ENCODE assay signal across 18 cellular contexts in the genomic region with DNA sequence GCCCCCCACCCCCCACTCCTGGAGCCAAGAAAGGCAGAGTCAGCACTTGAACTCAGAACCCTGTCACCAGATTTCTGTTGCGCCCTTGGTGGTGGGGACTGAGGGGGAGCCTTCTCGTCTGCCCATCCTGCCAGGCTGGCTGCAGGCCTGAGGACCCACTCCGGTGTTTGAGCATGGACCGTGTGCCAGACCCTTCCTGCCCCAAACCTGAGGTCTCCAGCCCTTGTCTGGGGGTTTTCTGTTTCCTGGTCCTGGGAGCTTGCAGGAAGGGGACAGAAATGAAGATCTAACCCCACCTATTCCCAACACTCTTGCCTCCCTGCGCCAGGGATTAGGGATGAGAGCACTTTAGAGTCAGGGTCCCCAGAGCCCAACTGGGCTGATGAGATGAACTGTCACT.
DNase-seq lines count a peak whose midpoint lies in the region; ATAC-seq and TF ChIP-seq lines count a peak whose summit lies in the region.
"Had no signal": no experiment of that assay in that cellular context is flagged by ENCODE, and none has a peak within 500 bp of the region (broad histone marks: within the 10 kb centered on the region; RNA-seq: fewer than 3 reads in every experiment).

No MANE protein-coding gene starts in this region.

- no peaks in the 10 kb centered on the region for H3K9me3 ChIP-seq in upper lobe of right lung
- H3K9me3 ChIP-seq in breast epithelium: no peaks in the 10 kb centered on the region

- H3K79me2 ChIP-seq in GM23338 (replicated peaks; ENCODE audit: insufficient read depth): no peaks in the 10 kb centered on the region
- H3K79me2 ChIP-seq in mesendoderm (ENCODE audit: control insufficient read depth, insufficient read depth, low read length): no peaks in the 10 kb centered on the region

- no peak overlapping the region for H4K8ac ChIP-seq in mesendoderm (ENCODE audit: low read depth, low read length)

- peak overlapping the region; percentile 49 for H3K56ac ChIP-seq in mesendoderm (ENCODE audit: low read length)

- CTCF ChIA-PET in WTC11 (lab: Charles Lee): interaction anchor here (1.0 to 1.6 kb wide), 4 partner anchors 13 to 363 kb away, joined by 3 to 8 read pairs (median 4); no protein-coding TSS in a partner anchor

- no CpG with 5 or more reads among the region's 5 CpGs for WGBS in mesendoderm (ENCODE audit: extremely low coverage, insufficient coverage, low lambda C conversion rate)

- no peak overlapping the region for H3K18ac ChIP-seq in mesendoderm (ENCODE audit: low read length)

- H3K27me3 ChIP-seq in GM23338 (ENCODE audit: insufficient read depth): no peaks in the 10 kb centered on the region
- no peaks in the 10 kb centered on the region for H3K27me3 ChIP-seq in mesendoderm (ENCODE audit: insufficient read depth, low read length, poor library complexity)
- no peaks in the 10 kb centered on the region for H3K27me3 ChIP-seq in upper lobe of right lung
- no peaks in the 10 kb centered on the region for H3K27me3 ChIP-seq in breast epithelium

- no peaks in the 10 kb centered on the region for H3K79me1 ChIP-seq in mesendoderm (ENCODE audit: low read length)

- H3K27ac ChIP-seq in GM23338 (ENCODE audit: low read depth) (no peak overlapping the region), mesendoderm (ENCODE audit: low read depth, low read length) (no peak overlapping the region), upper lobe of right lung (no peak overlapping the region), breast epithelium (no peak overlapping the region)

- H3K9me2 ChIP-seq in GM23338 (ENCODE audit: insufficient read depth): no peaks in the 10 kb centered on the region

- H3K4me3 Mint-ChIP-seq in GM23338 (no peak overlapping the region), WTC11 (no peak overlapping the region)
- H3K4me3 Mint-ChIP-seq: B cell; CD4-positive, alpha-beta T cell; HFFc6 had no signal

- intact Hi-C loops in upper lobe of right lung (cut with DNase I): no loop called here
- intact Hi-C loops in breast epithelium (cut with DNase I; ENCODE audit: low total_unique reads): no loop called here

- H3K36me3 Mint-ChIP-seq in GM23338 (ENCODE audit: low read depth) (no peaks in the 10 kb centered on the region), WTC11 (no peaks in the 10 kb centered on the region)

- H3K4me3 ChIP-seq in GM23338 (no peak overlapping the region), mesendoderm (ENCODE audit: low read length) (no peak overlapping the region), upper lobe of right lung (no peak overlapping the region), breast epithelium (no peak overlapping the region)
- H3K4me3 ChIP-seq: GM12878 had no signal

- no peak overlapping the region for H2BK15ac ChIP-seq in mesendoderm (replicated peaks; ENCODE audit: low read depth)

- TF ChIP-seq POLR2A in breast epithelium (IDR thresholded peaks at IDR 0.05): no peak

- no peak overlapping the region for H2AK5ac ChIP-seq in mesendoderm (ENCODE audit: low read length)

- H3K27ac Mint-ChIP-seq in GM23338 (peak overlapping the region; percentile 40), WTC11 (peak overlapping the region; percentile 37; the same call in 1 of the 2 replicates)
- H3K27ac Mint-ChIP-seq: B cell; CD4-positive, alpha-beta T cell; HFFc6 had no signal

- no peaks in the 10 kb centered on the region for H3F3A ChIP-seq in GM23338 (replicated peaks; ENCODE audit: low read depth)

- H3K4me1 Mint-ChIP-seq in GM23338 (peaks cover 33% of the 10 kb centered on the region), WTC11 (peaks cover 31% of the 10 kb centered on the region)

- H2BK5ac ChIP-seq in mesendoderm (ENCODE audit: low read length): no peak overlapping the region

- no peak overlapping the region for H3K4me2 ChIP-seq in GM23338
- H3K4me2 ChIP-seq in mesendoderm (ENCODE audit: low read length): no peak overlapping the region

- H3K9me3 Mint-ChIP-seq in GM23338 (no peaks in the 10 kb centered on the region), WTC11 (no peaks in the 10 kb centered on the region)
- H3K9me3 Mint-ChIP-seq: CD4-positive, alpha-beta T cell; HFFc6 had no signal

- H3K4ac ChIP-seq in mesendoderm (ENCODE audit: low read depth, low read length): no peak overlapping the region

- H4K20me1 ChIP-seq in GM23338 (replicated peaks; ENCODE audit: insufficient read depth): no peaks in the 10 kb centered on the region

- no peak overlapping the region for H2AFZ ChIP-seq in GM23338

- H2BK120ac ChIP-seq in mesendoderm (ENCODE audit: low read depth, low read length): no peak overlapping the region

- TF ChIP-seq CTCF in GM23338 (conservative IDR thresholded peaks at IDR 0.05; ENCODE audit: low read depth in 2 of 2): no peak
- no peak for TF ChIP-seq CTCF in WTC11 (IDR thresholded peaks at IDR 0.05)
- no peak for TF ChIP-seq CTCF in upper lobe of right lung (IDR thresholded peaks at IDR 0.05)
- no peak for TF ChIP-seq CTCF in breast epithelium (IDR thresholded peaks at IDR 0.05)

- POLR2A ChIA-PET in WTC11 (lab: Charles Lee): no interaction called here

- H4K5ac ChIP-seq in mesendoderm (ENCODE audit: low read length): no peak overlapping the region

- H3K27me3 Mint-ChIP-seq in GM23338 (ENCODE audit: insufficient read depth, low read depth, poor library complexity): peaks cover 14% of the 10 kb centered on the region
- H3K27me3 Mint-ChIP-seq in WTC11 (ENCODE audit: low read depth): no peaks in the 10 kb centered on the region
- H3K27me3 Mint-ChIP-seq: CD4-positive, alpha-beta T cell had no signal

- H3K9ac ChIP-seq in mesendoderm (ENCODE audit: low read length): no peak overlapping the region

- no peak for ATAC-seq in GM23338
- no peak for ATAC-seq in WTC11
- ATAC-seq in upper lobe of right lung: no peak
- ATAC-seq: GM12878, HepG2 had no signal

- no peak overlapping the region for H3K23ac ChIP-seq in mesendoderm (ENCODE audit: low read length)

- DNase-seq in GM23338 (ENCODE audit: low spot score) (no peak), WTC11 (ENCODE audit: low spot score) (no peak), mesendoderm (no peak), upper lobe of right lung (peak; percentile 6), iPS-NIHi11 (ENCODE audit: low spot score) (no peak), NCI-H1105 (lab: John Stamatoyannopoulos, UW) (no peak), breast epithelium (ENCODE audit: low spot score in 2 of 2) (no peak)
- DNase-seq: ACHN; C1 segment of cervical spinal cord; Calu3; CD4-positive, alpha-beta T cell; DMS 273 treated with DMSO at 0.1 percent for 48 hours; DMS79; HCEC 1CT; HFFc6 had no signal

- H3K4me1 ChIP-seq in GM23338 (ENCODE audit: insufficient read depth) (peaks cover 17% of the 10 kb centered on the region), mesendoderm (ENCODE audit: control insufficient read depth, low read depth, low read length) (peaks cover 2% of the 10 kb centered on the region), upper lobe of right lung (no peaks in the 10 kb centered on the region), breast epithelium (no peaks in the 10 kb centered on the region)

- no peaks in the 10 kb centered on the region for H3K36me3 ChIP-seq in GM23338 (ENCODE audit: insufficient read depth)
- no peaks in the 10 kb centered on the region for H3K36me3 ChIP-seq in mesendoderm (ENCODE audit: control insufficient read depth, insufficient read depth, low read length)
- H3K36me3 ChIP-seq in upper lobe of right lung: no peaks in the 10 kb centered on the region
- H3K36me3 ChIP-seq in breast epithelium: no peaks in the 10 kb centered on the region

TF ChIP-seq in GM23338, 12 proteins besides CTCF, POLR2A, EP300 and RAD21 (continues in another document):
- TF ChIP-seq JUNB (IDR thresholded peaks at IDR 0.05; ENCODE audit: unreplicated experiment): no peak
- TF ChIP-seq, protein P1, sequence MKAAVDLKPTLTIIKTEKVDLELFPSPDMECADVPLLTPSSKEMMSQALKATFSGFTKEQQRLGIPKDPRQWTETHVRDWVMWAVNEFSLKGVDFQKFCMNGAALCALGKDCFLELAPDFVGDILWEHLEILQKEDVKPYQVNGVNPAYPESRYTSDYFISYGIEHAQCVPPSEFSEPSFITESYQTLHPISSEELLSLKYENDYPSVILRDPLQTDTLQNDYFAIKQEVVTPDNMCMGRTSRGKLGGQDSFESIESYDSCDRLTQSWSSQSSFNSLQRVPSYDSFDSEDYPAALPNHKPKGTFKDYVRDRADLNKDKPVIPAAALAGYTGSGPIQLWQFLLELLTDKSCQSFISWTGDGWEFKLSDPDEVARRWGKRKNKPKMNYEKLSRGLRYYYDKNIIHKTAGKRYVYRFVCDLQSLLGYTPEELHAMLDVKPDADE (IDR thresholded peaks at IDR 0.05): no peak
- no peak for TF ChIP-seq EZH2phosphoT487 (IDR thresholded peaks at IDR 0.05; ENCODE audit: unreplicated experiment)
- TF ChIP-seq NANOG (IDR thresholded peaks at IDR 0.05; ENCODE audit: borderline replicate concordance): no peak
- no peak for TF ChIP-seq POLR2AphosphoS5 (IDR thresholded peaks at IDR 0.05; ENCODE audit: low read depth)

TF ChIP-seq in WTC11, 78 proteins besides CTCF, POLR2A, EP300 and RAD21:
- no peak for TF ChIP-seq ZNF416 (CRISPR knock-in tag; IDR thresholded peaks at IDR 0.05)
- TF ChIP-seq, protein P2, sequence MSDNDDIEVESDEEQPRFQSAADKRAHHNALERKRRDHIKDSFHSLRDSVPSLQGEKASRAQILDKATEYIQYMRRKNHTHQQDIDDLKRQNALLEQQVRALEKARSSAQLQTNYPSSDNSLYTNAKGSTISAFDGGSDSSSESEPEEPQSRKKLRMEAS (CRISPR knock-in tag; IDR thresholded peaks at IDR 0.05): no peak
- no peak for TF ChIP-seq JAZF1 (CRISPR knock-in tag; IDR thresholded peaks at IDR 0.05)
- TF ChIP-seq, protein P3, sequence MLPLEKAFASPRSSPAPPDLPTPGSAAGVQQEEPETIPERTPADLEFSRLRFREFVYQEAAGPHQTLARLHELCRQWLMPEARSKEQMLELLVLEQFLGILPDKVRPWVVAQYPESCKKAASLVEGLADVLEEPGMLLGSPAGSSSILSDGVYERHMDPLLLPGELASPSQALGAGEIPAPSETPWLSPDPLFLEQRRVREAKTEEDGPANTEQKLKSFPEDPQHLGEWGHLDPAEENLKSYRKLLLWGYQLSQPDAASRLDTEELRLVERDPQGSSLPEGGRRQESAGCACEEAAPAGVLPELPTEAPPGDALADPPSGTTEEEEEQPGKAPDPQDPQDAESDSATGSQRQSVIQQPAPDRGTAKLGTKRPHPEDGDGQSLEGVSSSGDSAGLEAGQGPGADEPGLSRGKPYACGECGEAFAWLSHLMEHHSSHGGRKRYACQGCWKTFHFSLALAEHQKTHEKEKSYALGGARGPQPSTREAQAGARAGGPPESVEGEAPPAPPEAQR (CRISPR knock-in tag; IDR thresholded peaks at IDR 0.05): no peak
- no peak for TF ChIP-seq ZNF121 (CRISPR knock-in tag; IDR thresholded peaks at IDR 0.05)
- no peak for TF ChIP-seq NFYB (CRISPR knock-in tag; conservative IDR thresholded peaks at IDR 0.05; ENCODE audit: low read depth)
